Comparison of ENCODE assay signal across 1 cellular context in the genomic region with DNA sequence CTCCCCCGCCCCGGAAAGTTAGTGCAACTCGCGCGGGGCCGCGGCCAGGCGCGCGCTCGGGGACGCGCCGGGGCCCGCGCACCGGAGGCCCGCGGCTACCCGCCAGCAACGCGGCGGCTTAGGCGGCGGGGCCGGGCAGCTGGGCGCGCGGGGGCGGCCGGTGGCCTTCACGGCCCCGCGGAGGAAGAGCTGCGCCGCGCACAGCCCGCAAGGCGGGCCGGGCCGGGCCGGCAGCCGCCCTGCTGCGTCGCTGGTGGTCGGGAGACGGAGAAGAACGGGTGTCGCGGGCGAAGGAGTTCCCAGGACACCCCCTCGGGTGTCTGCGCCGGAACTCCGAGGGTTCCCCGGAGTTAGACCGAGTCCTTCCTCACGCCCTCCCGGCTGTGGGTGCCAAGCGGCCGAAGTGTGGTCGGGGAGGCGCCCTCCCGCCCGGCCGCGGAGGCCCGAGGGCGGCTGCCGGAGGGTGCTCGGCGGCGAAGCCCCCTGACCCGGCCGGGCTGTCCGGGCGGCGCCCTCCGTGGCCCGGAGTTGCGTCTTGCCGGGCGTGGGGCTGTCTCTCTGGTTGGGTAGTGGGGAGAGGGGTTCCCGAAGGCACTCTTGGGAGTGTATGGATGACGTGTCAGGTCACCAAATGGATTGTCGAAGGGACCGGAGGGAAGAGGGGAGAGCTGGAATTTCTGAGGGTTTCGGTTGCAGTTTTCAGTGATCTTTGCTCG.
TF ChIP-seq lines count a peak whose summit lies in the region.

No MANE protein-coding gene starts in this region.

TF ChIP-seq in GM12878, 131 proteins besides CTCF, POLR2A, EP300 and RAD21 (continued from another document and continues in another):
- TF ChIP-seq, protein P1, sequence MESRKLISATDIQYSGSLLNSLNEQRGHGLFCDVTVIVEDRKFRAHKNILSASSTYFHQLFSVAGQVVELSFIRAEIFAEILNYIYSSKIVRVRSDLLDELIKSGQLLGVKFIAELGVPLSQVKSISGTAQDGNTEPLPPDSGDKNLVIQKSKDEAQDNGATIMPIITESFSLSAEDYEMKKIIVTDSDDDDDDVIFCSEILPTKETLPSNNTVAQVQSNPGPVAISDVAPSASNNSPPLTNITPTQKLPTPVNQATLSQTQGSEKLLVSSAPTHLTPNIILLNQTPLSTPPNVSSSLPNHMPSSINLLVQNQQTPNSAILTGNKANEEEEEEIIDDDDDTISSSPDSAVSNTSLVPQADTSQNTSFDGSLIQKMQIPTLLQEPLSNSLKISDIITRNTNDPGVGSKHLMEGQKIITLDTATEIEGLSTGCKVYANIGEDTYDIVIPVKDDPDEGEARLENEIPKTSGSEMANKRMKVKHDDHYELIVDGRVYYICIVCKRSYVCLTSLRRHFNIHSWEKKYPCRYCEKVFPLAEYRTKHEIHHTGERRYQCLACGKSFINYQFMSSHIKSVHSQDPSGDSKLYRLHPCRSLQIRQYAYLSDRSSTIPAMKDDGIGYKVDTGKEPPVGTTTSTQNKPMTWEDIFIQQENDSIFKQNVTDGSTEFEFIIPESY (IDR thresholded peaks at IDR 0.05) = no peak
- TF ChIP-seq, protein P2, sequence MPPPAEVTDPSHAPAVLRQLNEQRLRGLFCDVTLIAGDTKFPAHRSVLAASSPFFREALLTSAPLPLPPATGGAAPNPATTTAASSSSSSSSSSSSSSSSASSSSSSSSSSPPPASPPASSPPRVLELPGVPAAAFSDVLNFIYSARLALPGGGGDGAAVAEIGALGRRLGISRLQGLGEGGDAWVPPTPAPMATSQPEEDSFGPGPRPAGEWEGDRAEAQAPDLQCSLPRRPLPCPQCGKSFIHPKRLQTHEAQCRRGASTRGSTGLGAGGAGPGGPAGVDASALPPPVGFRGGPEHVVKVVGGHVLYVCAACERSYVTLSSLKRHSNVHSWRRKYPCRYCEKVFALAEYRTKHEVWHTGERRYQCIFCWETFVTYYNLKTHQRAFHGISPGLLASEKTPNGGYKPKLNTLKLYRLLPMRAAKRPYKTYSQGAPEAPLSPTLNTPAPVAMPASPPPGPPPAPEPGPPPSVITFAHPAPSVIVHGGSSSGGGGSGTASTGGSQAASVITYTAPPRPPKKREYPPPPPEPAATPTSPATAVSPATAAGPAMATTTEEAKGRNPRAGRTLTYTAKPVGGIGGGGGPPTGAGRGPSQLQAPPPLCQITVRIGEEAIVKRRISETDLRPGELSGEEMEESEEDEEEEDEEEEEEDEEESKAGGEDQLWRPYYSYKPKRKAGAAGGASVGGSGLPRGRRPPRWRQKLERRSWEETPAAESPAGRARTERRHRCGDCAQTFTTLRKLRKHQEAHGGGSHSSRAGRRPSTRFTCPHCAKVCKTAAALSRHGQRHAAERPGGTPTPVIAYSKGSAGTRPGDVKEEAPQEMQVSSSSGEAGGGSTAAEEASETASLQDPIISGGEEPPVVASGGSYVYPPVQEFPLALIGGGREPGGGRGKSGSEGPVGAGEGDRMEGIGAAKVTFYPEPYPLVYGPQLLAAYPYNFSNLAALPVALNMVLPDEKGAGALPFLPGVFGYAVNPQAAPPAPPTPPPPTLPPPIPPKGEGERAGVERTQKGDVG (CRISPR knock-in tag; IDR thresholded peaks at IDR 0.05) = no peak
- TF ChIP-seq, protein P3, sequence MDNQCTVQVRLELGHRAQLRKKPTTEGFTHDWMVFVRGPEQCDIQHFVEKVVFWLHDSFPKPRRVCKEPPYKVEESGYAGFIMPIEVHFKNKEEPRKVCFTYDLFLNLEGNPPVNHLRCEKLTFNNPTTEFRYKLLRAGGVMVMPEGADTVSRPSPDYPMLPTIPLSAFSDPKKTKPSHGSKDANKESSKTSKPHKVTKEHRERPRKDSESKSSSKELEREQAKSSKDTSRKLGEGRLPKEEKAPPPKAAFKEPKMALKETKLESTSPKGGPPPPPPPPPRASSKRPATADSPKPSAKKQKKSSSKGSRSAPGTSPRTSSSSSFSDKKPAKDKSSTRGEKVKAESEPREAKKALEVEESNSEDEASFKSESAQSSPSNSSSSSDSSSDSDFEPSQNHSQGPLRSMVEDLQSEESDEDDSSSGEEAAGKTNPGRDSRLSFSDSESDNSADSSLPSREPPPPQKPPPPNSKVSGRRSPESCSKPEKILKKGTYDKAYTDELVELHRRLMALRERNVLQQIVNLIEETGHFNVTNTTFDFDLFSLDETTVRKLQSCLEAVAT (IDR thresholded peaks at IDR 0.05) = peak; percentile 99
- TF ChIP-seq POLR2AphosphoS5 (IDR thresholded peaks at IDR 0.05; ENCODE audit: low read length) (0 out of 2 replicates have a peak, but pooled peaks have one; percentile 46), TARDBP (IDR thresholded peaks at IDR 0.05; ENCODE audit: borderline replicate concordance) (no peak), SMC3 (IDR thresholded peaks at IDR 0.05; ENCODE audit: borderline replicate concordance, low read length) (no peak), YBX1 (IDR thresholded peaks at IDR 0.05) (no peak), IKZF1 (conservative IDR thresholded peaks at IDR 0.05) (peak; percentile 84), SIX5 (IDR thresholded peaks at IDR 0.05; ENCODE audit: low read depth, low read length, severe bottlenecking) (no peak), SREBF2 (IDR thresholded peaks at IDR 0.05; ENCODE audit: low read length) (no peak), SUZ12 (IDR thresholded peaks at IDR 0.05; ENCODE audit: unreplicated experiment) (no peak), ATF7 (IDR thresholded peaks at IDR 0.05; ENCODE audit: low read depth) (no peak), RFX5 (IDR thresholded peaks at IDR 0.05; ENCODE audit: low read depth, low read length) (no peak), LARP7 (IDR thresholded peaks at IDR 0.05) (peak; percentile 89), WRNIP1 (IDR thresholded peaks at IDR 0.05; ENCODE audit: borderline replicate concordance, low read depth, low read length) (no peak), RB1 (IDR thresholded peaks at IDR 0.05; ENCODE audit: borderline replicate concordance) (no peak), NR2C2 (IDR thresholded peaks at IDR 0.05; ENCODE audit: borderline replicate concordance, control insufficient read depth, insufficient read length, low read depth) (no peak), EZH2 (IDR thresholded peaks at IDR 0.05; ENCODE audit: borderline replicate concordance, control insufficient read depth, low read depth, low read length) (no peak), ZNF384 (IDR thresholded peaks at IDR 0.05; ENCODE audit: borderline replicate concordance, low read depth, low read length) (no peak), ZZZ3 (IDR thresholded peaks at IDR 0.05; ENCODE audit: control insufficient read depth, insufficient read length, low read depth) (no peak)
- TF ChIP-seq, protein P4, sequence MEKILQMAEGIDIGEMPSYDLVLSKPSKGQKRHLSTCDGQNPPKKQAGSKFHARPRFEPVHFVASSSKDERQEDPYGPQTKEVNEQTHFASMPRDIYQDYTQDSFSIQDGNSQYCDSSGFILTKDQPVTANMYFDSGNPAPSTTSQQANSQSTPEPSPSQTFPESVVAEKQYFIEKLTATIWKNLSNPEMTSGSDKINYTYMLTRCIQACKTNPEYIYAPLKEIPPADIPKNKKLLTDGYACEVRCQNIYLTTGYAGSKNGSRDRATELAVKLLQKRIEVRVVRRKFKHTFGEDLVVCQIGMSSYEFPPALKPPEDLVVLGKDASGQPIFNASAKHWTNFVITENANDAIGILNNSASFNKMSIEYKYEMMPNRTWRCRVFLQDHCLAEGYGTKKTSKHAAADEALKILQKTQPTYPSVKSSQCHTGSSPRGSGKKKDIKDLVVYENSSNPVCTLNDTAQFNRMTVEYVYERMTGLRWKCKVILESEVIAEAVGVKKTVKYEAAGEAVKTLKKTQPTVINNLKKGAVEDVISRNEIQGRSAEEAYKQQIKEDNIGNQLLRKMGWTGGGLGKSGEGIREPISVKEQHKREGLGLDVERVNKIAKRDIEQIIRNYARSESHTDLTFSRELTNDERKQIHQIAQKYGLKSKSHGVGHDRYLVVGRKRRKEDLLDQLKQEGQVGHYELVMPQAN (conservative IDR thresholded peaks at IDR 0.05) = peak; percentile 69
- TF ChIP-seq, protein P5, sequence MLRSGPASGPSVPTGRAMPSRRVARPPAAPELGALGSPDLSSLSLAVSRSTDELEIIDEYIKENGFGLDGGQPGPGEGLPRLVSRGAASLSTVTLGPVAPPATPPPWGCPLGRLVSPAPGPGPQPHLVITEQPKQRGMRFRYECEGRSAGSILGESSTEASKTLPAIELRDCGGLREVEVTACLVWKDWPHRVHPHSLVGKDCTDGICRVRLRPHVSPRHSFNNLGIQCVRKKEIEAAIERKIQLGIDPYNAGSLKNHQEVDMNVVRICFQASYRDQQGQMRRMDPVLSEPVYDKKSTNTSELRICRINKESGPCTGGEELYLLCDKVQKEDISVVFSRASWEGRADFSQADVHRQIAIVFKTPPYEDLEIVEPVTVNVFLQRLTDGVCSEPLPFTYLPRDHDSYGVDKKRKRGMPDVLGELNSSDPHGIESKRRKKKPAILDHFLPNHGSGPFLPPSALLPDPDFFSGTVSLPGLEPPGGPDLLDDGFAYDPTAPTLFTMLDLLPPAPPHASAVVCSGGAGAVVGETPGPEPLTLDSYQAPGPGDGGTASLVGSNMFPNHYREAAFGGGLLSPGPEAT (IDR thresholded peaks at IDR 0.05; ENCODE audit: low read depth) = no peak
- TF ChIP-seq, protein P6, sequence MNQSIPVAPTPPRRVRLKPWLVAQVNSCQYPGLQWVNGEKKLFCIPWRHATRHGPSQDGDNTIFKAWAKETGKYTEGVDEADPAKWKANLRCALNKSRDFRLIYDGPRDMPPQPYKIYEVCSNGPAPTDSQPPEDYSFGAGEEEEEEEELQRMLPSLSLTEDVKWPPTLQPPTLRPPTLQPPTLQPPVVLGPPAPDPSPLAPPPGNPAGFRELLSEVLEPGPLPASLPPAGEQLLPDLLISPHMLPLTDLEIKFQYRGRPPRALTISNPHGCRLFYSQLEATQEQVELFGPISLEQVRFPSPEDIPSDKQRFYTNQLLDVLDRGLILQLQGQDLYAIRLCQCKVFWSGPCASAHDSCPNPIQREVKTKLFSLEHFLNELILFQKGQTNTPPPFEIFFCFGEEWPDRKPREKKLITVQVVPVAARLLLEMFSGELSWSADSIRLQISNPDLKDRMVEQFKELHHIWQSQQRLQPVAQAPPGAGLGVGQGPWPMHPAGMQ (IDR thresholded peaks at IDR 0.05; ENCODE audit: borderline replicate concordance) = no peak
- TF ChIP-seq, protein P7, sequence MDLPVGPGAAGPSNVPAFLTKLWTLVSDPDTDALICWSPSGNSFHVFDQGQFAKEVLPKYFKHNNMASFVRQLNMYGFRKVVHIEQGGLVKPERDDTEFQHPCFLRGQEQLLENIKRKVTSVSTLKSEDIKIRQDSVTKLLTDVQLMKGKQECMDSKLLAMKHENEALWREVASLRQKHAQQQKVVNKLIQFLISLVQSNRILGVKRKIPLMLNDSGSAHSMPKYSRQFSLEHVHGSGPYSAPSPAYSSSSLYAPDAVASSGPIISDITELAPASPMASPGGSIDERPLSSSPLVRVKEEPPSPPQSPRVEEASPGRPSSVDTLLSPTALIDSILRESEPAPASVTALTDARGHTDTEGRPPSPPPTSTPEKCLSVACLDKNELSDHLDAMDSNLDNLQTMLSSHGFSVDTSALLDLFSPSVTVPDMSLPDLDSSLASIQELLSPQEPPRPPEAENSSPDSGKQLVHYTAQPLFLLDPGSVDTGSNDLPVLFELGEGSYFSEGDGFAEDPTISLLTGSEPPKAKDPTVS (IDR thresholded peaks at IDR 0.05; ENCODE audit: low read depth, low read length) = no peak
- TF ChIP-seq, protein P8, sequence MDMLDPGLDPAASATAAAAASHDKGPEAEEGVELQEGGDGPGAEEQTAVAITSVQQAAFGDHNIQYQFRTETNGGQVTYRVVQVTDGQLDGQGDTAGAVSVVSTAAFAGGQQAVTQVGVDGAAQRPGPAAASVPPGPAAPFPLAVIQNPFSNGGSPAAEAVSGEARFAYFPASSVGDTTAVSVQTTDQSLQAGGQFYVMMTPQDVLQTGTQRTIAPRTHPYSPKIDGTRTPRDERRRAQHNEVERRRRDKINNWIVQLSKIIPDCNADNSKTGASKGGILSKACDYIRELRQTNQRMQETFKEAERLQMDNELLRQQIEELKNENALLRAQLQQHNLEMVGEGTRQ (IDR thresholded peaks at IDR 0.05; ENCODE audit: borderline replicate concordance, low read depth, low read length) = no peak
- TF ChIP-seq, protein P9, sequence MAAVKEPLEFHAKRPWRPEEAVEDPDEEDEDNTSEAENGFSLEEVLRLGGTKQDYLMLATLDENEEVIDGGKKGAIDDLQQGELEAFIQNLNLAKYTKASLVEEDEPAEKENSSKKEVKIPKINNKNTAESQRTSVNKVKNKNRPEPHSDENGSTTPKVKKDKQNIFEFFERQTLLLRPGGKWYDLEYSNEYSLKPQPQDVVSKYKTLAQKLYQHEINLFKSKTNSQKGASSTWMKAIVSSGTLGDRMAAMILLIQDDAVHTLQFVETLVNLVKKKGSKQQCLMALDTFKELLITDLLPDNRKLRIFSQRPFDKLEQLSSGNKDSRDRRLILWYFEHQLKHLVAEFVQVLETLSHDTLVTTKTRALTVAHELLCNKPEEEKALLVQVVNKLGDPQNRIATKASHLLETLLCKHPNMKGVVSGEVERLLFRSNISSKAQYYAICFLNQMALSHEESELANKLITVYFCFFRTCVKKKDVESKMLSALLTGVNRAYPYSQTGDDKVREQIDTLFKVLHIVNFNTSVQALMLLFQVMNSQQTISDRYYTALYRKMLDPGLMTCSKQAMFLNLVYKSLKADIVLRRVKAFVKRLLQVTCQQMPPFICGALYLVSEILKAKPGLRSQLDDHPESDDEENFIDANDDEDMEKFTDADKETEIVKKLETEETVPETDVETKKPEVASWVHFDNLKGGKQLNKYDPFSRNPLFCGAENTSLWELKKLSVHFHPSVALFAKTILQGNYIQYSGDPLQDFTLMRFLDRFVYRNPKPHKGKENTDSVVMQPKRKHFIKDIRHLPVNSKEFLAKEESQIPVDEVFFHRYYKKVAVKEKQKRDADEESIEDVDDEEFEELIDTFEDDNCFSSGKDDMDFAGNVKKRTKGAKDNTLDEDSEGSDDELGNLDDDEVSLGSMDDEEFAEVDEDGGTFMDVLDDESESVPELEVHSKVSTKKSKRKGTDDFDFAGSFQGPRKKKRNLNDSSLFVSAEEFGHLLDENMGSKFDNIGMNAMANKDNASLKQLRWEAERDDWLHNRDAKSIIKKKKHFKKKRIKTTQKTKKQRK (IDR thresholded peaks at IDR 0.05; ENCODE audit: low read depth, low read length) = no peak
- TF ChIP-seq, protein P10, sequence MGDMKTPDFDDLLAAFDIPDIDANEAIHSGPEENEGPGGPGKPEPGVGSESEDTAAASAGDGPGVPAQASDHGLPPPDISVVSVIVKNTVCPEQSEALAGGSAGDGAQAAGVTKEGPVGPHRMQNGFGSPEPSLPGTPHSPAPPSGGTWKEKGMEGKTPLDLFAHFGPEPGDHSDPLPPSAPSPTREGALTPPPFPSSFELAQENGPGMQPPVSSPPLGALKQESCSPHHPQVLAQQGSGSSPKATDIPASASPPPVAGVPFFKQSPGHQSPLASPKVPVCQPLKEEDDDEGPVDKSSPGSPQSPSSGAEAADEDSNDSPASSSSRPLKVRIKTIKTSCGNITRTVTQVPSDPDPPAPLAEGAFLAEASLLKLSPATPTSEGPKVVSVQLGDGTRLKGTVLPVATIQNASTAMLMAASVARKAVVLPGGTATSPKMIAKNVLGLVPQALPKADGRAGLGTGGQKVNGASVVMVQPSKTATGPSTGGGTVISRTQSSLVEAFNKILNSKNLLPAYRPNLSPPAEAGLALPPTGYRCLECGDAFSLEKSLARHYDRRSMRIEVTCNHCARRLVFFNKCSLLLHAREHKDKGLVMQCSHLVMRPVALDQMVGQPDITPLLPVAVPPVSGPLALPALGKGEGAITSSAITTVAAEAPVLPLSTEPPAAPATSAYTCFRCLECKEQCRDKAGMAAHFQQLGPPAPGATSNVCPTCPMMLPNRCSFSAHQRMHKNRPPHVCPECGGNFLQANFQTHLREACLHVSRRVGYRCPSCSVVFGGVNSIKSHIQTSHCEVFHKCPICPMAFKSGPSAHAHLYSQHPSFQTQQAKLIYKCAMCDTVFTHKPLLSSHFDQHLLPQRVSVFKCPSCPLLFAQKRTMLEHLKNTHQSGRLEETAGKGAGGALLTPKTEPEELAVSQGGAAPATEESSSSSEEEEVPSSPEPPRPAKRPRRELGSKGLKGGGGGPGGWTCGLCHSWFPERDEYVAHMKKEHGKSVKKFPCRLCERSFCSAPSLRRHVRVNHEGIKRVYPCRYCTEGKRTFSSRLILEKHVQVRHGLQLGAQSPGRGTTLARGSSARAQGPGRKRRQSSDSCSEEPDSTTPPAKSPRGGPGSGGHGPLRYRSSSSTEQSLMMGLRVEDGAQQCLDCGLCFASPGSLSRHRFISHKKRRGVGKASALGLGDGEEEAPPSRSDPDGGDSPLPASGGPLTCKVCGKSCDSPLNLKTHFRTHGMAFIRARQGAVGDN (IDR thresholded peaks at IDR 0.05) = no peak
